1 cellular context compared by ENCODE assay signal in genomic region chr2:62349788-62350187, GRCh38.
TF ChIP-seq lines count a peak whose summit lies in the region.

No MANE protein-coding gene starts in this region.

TF ChIP-seq in H1, 55 proteins besides CTCF, POLR2A, EP300 and RAD21:
- TF ChIP-seq CBX8 (IDR thresholded peaks at IDR 0.05; ENCODE audit: borderline replicate concordance, low read depth, low read length): no peak
- no peak for TF ChIP-seq RFX5 (IDR thresholded peaks at IDR 0.05; ENCODE audit: borderline replicate concordance, low read depth, low read length)
- TF ChIP-seq CREB1 (IDR thresholded peaks at IDR 0.05): no peak
- TF ChIP-seq NANOG (IDR thresholded peaks at IDR 0.05; ENCODE audit: insufficient read depth, low read depth, low read length, poor library complexity, severe bottlenecking): peak; percentile 26
- no peak for TF ChIP-seq GTF2F1 (IDR thresholded peaks at IDR 0.05; ENCODE audit: borderline replicate concordance, low read depth, low read length)
